ENCODE assay signal across 10 cellular contexts in the genomic region with DNA sequence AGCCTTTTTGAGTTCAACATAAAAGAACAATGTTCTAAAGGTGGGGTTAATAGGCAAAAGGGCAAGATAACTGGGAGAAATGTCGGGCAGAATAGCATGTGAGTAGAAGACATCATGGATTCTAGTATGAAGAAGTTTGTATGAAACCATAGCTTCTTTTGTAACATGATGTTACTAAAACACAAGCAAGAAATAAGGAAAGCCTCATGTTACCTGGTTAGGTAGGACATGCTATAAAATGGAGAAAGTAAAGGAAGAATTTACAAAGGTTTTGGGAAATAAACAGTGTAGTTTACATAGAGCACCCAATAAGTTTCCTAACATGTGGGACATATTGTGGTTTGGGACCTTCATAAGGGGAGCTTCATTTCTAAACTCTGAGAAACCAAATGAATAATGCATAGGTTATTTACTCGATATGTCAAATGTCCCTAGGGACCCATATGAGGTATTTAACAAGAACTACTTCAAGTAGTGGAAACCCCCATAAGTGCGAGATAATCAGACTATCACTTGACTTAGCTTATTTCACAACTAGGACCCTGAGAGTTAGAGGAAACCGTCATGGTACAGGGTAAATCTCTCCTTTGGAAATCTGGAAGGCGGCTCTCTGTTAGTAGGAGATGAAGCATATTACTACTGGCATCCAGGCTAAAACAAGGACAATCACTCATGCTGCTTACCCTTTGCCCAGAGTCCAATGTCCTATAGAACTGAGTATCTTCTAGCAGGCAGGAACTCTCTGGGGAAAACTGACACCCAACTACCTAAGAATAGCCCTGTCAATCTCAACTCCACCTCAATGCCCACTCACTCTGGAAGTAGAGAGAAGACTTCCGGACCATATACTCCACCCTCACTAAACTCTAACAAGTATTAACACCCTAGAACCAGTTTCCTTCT. TPM values are rescaled to one million over a fixed set of nuclear protein-coding genes. Genes with fewer than 3 reads are reported as not detected.
A peak's percentile ranks its signal among the peaks of the same experiment; 100 is the strongest.
DNase-seq lines count a peak whose midpoint lies in the region; ATAC-seq, FAIRE-seq and TF ChIP-seq lines count a peak whose summit lies in the region.
"Had no signal": no experiment of that assay in that cellular context is flagged by ENCODE, and none has a peak within 500 bp of the region (broad histone marks: within the 10 kb centered on the region; RNA-seq: fewer than 3 reads in every experiment).

No MANE protein-coding gene starts in this region.

- peaks cover 10% of the 10 kb centered on the region for H3K79me2 ChIP-seq in HepG2 (ENCODE audit: insufficient read depth, low read length)

- H4K20me1 ChIP-seq in HepG2 (ENCODE audit: insufficient read depth, low read length): no peaks in the 10 kb centered on the region; the same call in 1 of the 2 replicates

- POLR2A ChIA-PET in HepG2 (lab: Yijun Ruan, JAX): interaction anchor here (0.5 to 1.0 kb wide), 2 partner anchors 104 to 118 kb away, joined by 4 to 6 read pairs; a partner anchor contains a TSS

- H2AFZ ChIP-seq in HepG2 (ENCODE audit: low read length): no peak overlapping the region

- H3K4me3 ChIP-seq in HepG2 (replicated peaks in 1 of 3; ENCODE audit: insufficient read depth in 1 of 3, low read depth in 2 of 3, low read length in 3 of 3): no peak overlapping the region

- H3K4me2 ChIP-seq in HepG2 (ENCODE audit: low read depth, low read length): no peak overlapping the region

- peaks cover 15% of the 10 kb centered on the region for H3K4me1 ChIP-seq in HepG2 (ENCODE audit: insufficient read depth, low read length)

- peaks cover 7 to 38% of the 10 kb centered on the region in 2 experiments for H3K36me3 ChIP-seq in HepG2 (replicated peaks in 1 of 2; ENCODE audit: control insufficient read depth in 1 of 2, insufficient read depth in 2 of 2, low read length in 2 of 2)

- no peak overlapping the region for H3K9ac ChIP-seq in HepG2 (ENCODE audit: insufficient read depth, low read depth, low read length)

- no peak overlapping the region for H3K27ac ChIP-seq in HepG2 (ENCODE audit: extremely low read length, insufficient read depth, low read length)

- DNase-seq in HepG2 (ENCODE audit: low spot score) (peak; percentile 35), DMS79 (lab: John Stamatoyannopoulos, UW) (no peak), HPDE6-E6E7 (ENCODE audit: extremely low spot score) (no peak), cerebellar cortex (ENCODE audit: low spot score) (no peak), GM03348 (ENCODE audit: low spot score) (no peak)
- DNase-seq: amniotic stem cell had no signal

- intact Hi-C loops in HepG2 (cut with micrococcal nuclease; ENCODE audit: unreplicated experiment): no loop called here

- no peak for TF ChIP-seq RAD21 in HepG2 (CRISPR knock-in tag; IDR thresholded peaks at IDR 0.05)

- CTCF ChIA-PET in HepG2 (lab: Yijun Ruan, JAX; ENCODE audit: low intra/inter-chr PET ratio, low total read pairs): no interaction called here

- H3K27me3 ChIP-seq in HepG2 (ENCODE audit: control insufficient read depth in 1 of 2, insufficient read depth in 2 of 2, low read length in 2 of 2): no peaks in the 10 kb centered on the region

- TF ChIP-seq POLR2A in HepG2 (IDR thresholded peaks at IDR 0.05; ENCODE audit: insufficient read depth in 1 of 2, low read depth in 2 of 2, low read length in 2 of 2): no peak

- FAIRE-seq in HepG2 (lab: Jason Lieb, UNC): no peak
- FAIRE-seq: frontal cortex had no signal

- no peak for TF ChIP-seq CTCF in HepG2 (CRISPR knock-in tag; IDR thresholded peaks at IDR 0.05)

- in situ Hi-C loops in HepG2 (cut with HindIII; ENCODE audit: extremely low pct_ligation_motif_present, low pct_unique_long_range_greater_than_20kb): no loop called here

- 89% methylated on average over 6 of the region's 6 CpGs for WGBS in HepG2 (ENCODE audit: low lambda C conversion rate)

- no TSS peak for BruUV-seq in HepG2 (replicated peaks; lab: Mats Ljungman, UMichigan)

- TF ChIP-seq EP300 in HepG2 (IDR thresholded peaks at IDR 0.05; ENCODE audit: low read depth in 2 of 2, low read length in 2 of 2) (no peak), HepG2 (CRISPR knock-in tag; IDR thresholded peaks at IDR 0.05; ENCODE audit: borderline replicate concordance) (no peak)

- ATAC-seq in GM18511 (IDR thresholded peaks at IDR 0.05; ENCODE audit: unreplicated experiment): peak; percentile 81
- ATAC-seq in GM21526 (IDR thresholded peaks at IDR 0.05; ENCODE audit: low FRiP score, unreplicated experiment): peak; percentile 50
- peak; percentile 71 for ATAC-seq in HG03439 (IDR thresholded peaks at IDR 0.05; ENCODE audit: unreplicated experiment)
- peak; percentile 45; the same call in 1 of the 3 replicates for ATAC-seq in HepG2

- H3K9me3 ChIP-seq in HepG2 (ENCODE audit: low read length): no peaks in the 10 kb centered on the region

TF ChIP-seq in HepG2, 621 proteins besides CTCF, POLR2A, EP300 and RAD21 (continues in another document):
- no peak for TF ChIP-seq BORCS8-MEF2B (CRISPR knock-in tag; IDR thresholded peaks at IDR 0.05)
- no peak for TF ChIP-seq HOXA3 (CRISPR knock-in tag; IDR thresholded peaks at IDR 0.05)
- TF ChIP-seq MIER3 (CRISPR knock-in tag; IDR thresholded peaks at IDR 0.05; ENCODE audit: borderline replicate concordance): no peak
- TF ChIP-seq FOXM1 (CRISPR knock-in tag; IDR thresholded peaks at IDR 0.05): no peak
- TF ChIP-seq, protein P1, sequence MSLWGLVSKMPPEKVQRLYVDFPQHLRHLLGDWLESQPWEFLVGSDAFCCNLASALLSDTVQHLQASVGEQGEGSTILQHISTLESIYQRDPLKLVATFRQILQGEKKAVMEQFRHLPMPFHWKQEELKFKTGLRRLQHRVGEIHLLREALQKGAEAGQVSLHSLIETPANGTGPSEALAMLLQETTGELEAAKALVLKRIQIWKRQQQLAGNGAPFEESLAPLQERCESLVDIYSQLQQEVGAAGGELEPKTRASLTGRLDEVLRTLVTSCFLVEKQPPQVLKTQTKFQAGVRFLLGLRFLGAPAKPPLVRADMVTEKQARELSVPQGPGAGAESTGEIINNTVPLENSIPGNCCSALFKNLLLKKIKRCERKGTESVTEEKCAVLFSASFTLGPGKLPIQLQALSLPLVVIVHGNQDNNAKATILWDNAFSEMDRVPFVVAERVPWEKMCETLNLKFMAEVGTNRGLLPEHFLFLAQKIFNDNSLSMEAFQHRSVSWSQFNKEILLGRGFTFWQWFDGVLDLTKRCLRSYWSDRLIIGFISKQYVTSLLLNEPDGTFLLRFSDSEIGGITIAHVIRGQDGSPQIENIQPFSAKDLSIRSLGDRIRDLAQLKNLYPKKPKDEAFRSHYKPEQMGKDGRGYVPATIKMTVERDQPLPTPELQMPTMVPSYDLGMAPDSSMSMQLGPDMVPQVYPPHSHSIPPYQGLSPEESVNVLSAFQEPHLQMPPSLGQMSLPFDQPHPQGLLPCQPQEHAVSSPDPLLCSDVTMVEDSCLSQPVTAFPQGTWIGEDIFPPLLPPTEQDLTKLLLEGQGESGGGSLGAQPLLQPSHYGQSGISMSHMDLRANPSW (CRISPR knock-in tag; IDR thresholded peaks at IDR 0.05; ENCODE audit: borderline replicate concordance): no peak
- TF ChIP-seq, protein P2, sequence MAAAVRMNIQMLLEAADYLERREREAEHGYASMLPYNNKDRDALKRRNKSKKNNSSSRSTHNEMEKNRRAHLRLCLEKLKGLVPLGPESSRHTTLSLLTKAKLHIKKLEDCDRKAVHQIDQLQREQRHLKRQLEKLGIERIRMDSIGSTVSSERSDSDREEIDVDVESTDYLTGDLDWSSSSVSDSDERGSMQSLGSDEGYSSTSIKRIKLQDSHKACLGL (CRISPR knock-in tag; IDR thresholded peaks at IDR 0.05): no peak
- TF ChIP-seq FOXK1 (CRISPR knock-in tag; IDR thresholded peaks at IDR 0.05; ENCODE audit: borderline replicate concordance, low read depth): no peak
- no peak for TF ChIP-seq GATAD2A (CRISPR knock-in tag; IDR thresholded peaks at IDR 0.05)
- no peak for TF ChIP-seq ZNF510 (CRISPR knock-in tag; IDR thresholded peaks at IDR 0.05; ENCODE audit: low read depth)
- no peak for TF ChIP-seq TEAD2 (CRISPR knock-in tag; IDR thresholded peaks at IDR 0.05)
- TF ChIP-seq IRF2 (CRISPR knock-in tag; IDR thresholded peaks at IDR 0.05): no peak
- no peak for TF ChIP-seq ZNF230 (CRISPR knock-in tag; IDR thresholded peaks at IDR 0.05)
- peak; percentile 73 for TF ChIP-seq HNF4A (CRISPR knock-in tag; IDR thresholded peaks at IDR 0.05)
- no peak for TF ChIP-seq KLF12 (CRISPR knock-in tag; IDR thresholded peaks at IDR 0.05; ENCODE audit: borderline replicate concordance)
- no peak for TF ChIP-seq GFI1 (CRISPR knock-in tag; IDR thresholded peaks at IDR 0.05; ENCODE audit: borderline replicate concordance)

RNA-seq across cellular contexts. Expression of a gene that starts 57.5 kb away (rescaled TPM):
- total RNA-seq in HepG2 (2016; rRNA removed; fragmentation: Illumina TruSeq; extraction: Trizol): 66.6 and 90.8 TPM in 2 replicates
- 20.3 and 22.0 TPM in 2 replicates for total RNA-seq in HepG2 (2016; cell fraction: cytosol; rRNA removed; fragmentation: Illumina TruSeq; extraction: Trizol; ENCODE audit: low read depth)
- total RNA-seq in HepG2 (2016; cell fraction: insoluble cytoplasmic fraction; rRNA removed; fragmentation: Illumina TruSeq; extraction: Trizol): 66.5 and 79.2 TPM in 2 replicates
- 93.9 and 107 TPM in 2 replicates for total RNA-seq in HepG2 (2016; cell fraction: membrane; rRNA removed; fragmentation: Illumina TruSeq; extraction: Trizol)
- 37.4 and 39.5 TPM in 2 replicates for total RNA-seq in HepG2 (2016; cell fraction: nucleus; rRNA removed; fragmentation: Illumina TruSeq; extraction: Trizol)
- polyA plus RNA-seq in HepG2 (2011; rRNA removed): 45.5 and 50.6 TPM in 2 replicates
- polyA plus RNA-seq in HepG2 (2011; cell fraction: cytosol; rRNA removed): 39.2 and 46.8 TPM in 2 replicates
- 18.1 and 22.0 TPM in 2 replicates for polyA plus RNA-seq in HepG2 (2011; cell fraction: nucleus; rRNA removed)
- 76.7 and 76.9 TPM in 2 replicates for polyA plus RNA-seq in HepG2 (2012)
- 23.8 and 24.6 TPM in 2 replicates for polyA plus RNA-seq in HepG2 (2016; cell fraction: cytosol; fragmentation: Illumina TruSeq; extraction: Trizol; ENCODE audit: low read depth)
- 79.1 and 86.9 TPM in 2 replicates for polyA plus RNA-seq in HepG2 (2016; cell fraction: insoluble cytoplasmic fraction; fragmentation: Illumina TruSeq; extraction: Trizol; ENCODE audit: low read depth)
- 82.0 and 93.2 TPM in 2 replicates for polyA plus RNA-seq in HepG2 (2016; cell fraction: membrane; fragmentation: Illumina TruSeq; extraction: Trizol; ENCODE audit: low read depth)
- 42.3 and 46.6 TPM in 2 replicates for polyA plus RNA-seq in HepG2 (2016; cell fraction: nucleus; fragmentation: Illumina TruSeq; extraction: Trizol; ENCODE audit: insufficient read depth, low read depth)
- polyA minus RNA-seq in HepG2 (2011; rRNA and poly(A)+ RNA removed; ENCODE audit: low replicate concordance): 122 and 124 TPM in 2 replicates
- 45.1 and 48.4 TPM in 2 replicates for polyA minus RNA-seq in HepG2 (2011; cell fraction: cytosol; rRNA and poly(A)+ RNA removed)
- polyA minus RNA-seq in HepG2 (2011; cell fraction: nucleus; rRNA and poly(A)+ RNA removed): 27.2 and 30.5 TPM in 2 replicates
